Comparison of ENCODE assay signal across 17 cellular contexts in genomic region chr2:126933707-126934106, GRCh38. TPM values are rescaled to one million over a fixed set of nuclear protein-coding genes. Genes with fewer than 3 reads are reported as not detected.
DNase-seq lines count a peak whose midpoint lies in the region; ATAC-seq and TF ChIP-seq lines count a peak whose summit lies in the region.
"Had no signal": no experiment of that assay in that cellular context is flagged by ENCODE, and none has a peak within 500 bp of the region (broad histone marks: within the 10 kb centered on the region; RNA-seq: fewer than 3 reads in every experiment).

No MANE protein-coding gene starts in this region.

- H3K4me1 Mint-ChIP-seq in H9: peaks cover 4 to 6% of the 10 kb centered on the region in 2 experiments
- H3K4me1 Mint-ChIP-seq in nephron: peaks cover 38% of the 10 kb centered on the region
- H3K4me1 Mint-ChIP-seq: CD4-positive, CD25-positive, alpha-beta regulatory T cell had no signal

- H4K20me1 ChIP-seq in H9 (ENCODE audit: control insufficient read depth, insufficient read depth, insufficient read length): no peaks in the 10 kb centered on the region
- H4K20me1 ChIP-seq: BLaER1 had no signal

- ATAC-seq in HG02840 (IDR thresholded peaks at IDR 0.05; ENCODE audit: low FRiP score, unreplicated experiment): no peak
- ATAC-seq: A549, GM12878, GM23338 had no signal

- no peak overlapping the region for H3T11ph ChIP-seq in H9 (ENCODE audit: low read length)

- no peak overlapping the region for H3K23ac ChIP-seq in H9 (ENCODE audit: insufficient read length, low read depth, low read length)

- H3K9me3 Mint-ChIP-seq in H9 (peaks cover 0 to 2% of the 10 kb centered on the region in 2 experiments; a peak in 1 of 5 replicates), nephron (peaks cover 16% of the 10 kb centered on the region)
- H3K9me3 Mint-ChIP-seq: GM23338 had no signal

- H3K36me3 Mint-ChIP-seq in H9 (ENCODE audit: insufficient read depth in 1 of 3, low read depth in 3 of 3): no peaks in the 10 kb centered on the region
- peaks cover 10% of the 10 kb centered on the region for H3K36me3 Mint-ChIP-seq in nephron (ENCODE audit: low read depth)
- H3K36me3 Mint-ChIP-seq: CD4-positive, CD25-positive, alpha-beta regulatory T cell had no signal

- no peak overlapping the region for H3K56ac ChIP-seq in H9 (ENCODE audit: insufficient read length, low read depth, low read length)

- H3K4me3 ChIP-seq in esophagus muscularis mucosa: no peak overlapping the region
- no peak overlapping the region for H3K4me3 ChIP-seq in colonic mucosa
- H3K4me3 ChIP-seq: A549, BLaER1, GM12878, GM23338 had no signal

- H3K36me3 ChIP-seq in esophagus muscularis mucosa (no peaks in the 10 kb centered on the region), colonic mucosa (no peaks in the 10 kb centered on the region)
- H3K36me3 ChIP-seq: BLaER1 had no signal

- no peak overlapping the region for H4K8ac ChIP-seq in H9 (replicated peaks; ENCODE audit: insufficient read length, low read depth, low read length)

- H3K4ac ChIP-seq in H9 (ENCODE audit: low read depth, low read length): no peak overlapping the region

- H3K27ac ChIP-seq in H9 (ENCODE audit: insufficient read length, low read depth, low read length) (no peak overlapping the region), esophagus muscularis mucosa (replicated peaks in 1 of 4) (no peak overlapping the region), RWPE1 (no peak overlapping the region), colonic mucosa (no peak overlapping the region)
- H3K27ac ChIP-seq: A549, BLaER1 had no signal

- no CpG with 5 or more reads among the region's 4 CpGs for WGBS in H9 (ENCODE audit: extremely low coverage, insufficient read length, low lambda C conversion rate)
- WGBS in esophagus muscularis mucosa: 67% methylated on average over 4 of the region's 4 CpGs

- no peak overlapping the region for H2BK15ac ChIP-seq in H9 (ENCODE audit: low read depth, low read length)

- H3K4me2 ChIP-seq in H9 (ENCODE audit: insufficient read depth, insufficient read length, low read length): no peak overlapping the region
- H3K4me2 ChIP-seq: A549, GM23338 had no signal

- DNase-seq in H9: no peak
- DNase-seq in esophagus muscularis mucosa (ENCODE audit: extremely low spot score): peak; percentile 57
- DNase-seq in AG08396 (ENCODE audit: low spot score): no peak
- no peak for DNase-seq in RWPE1 (ENCODE audit: low spot score)
- DNase-seq in colonic mucosa: no peak
- DNase-seq: CD4-positive, CD25-positive, alpha-beta regulatory T cell; DMS79; H7; IMR-90 had no signal

- H3K14ac ChIP-seq in H9 (ENCODE audit: insufficient read depth, low read length): peak overlapping the region; percentile 5; the same call in 1 of the 2 replicates

- H3K4me3 Mint-ChIP-seq in H9: no peak overlapping the region
- H3K4me3 Mint-ChIP-seq in nephron: no peak overlapping the region
- H3K4me3 Mint-ChIP-seq: CD4-positive, CD25-positive, alpha-beta regulatory T cell; GM23338 had no signal

- no peaks in the 10 kb centered on the region for H3K27me3 ChIP-seq in H9 (ENCODE audit: insufficient read depth, low read length)
- H3K27me3 ChIP-seq in esophagus muscularis mucosa: peaks cover 0 to 24% (median 0%) of the 10 kb centered on the region in 4 donors
- H3K27me3 ChIP-seq in colonic mucosa: no peaks in the 10 kb centered on the region
- H3K27me3 ChIP-seq: BLaER1 had no signal

- H3K23me2 ChIP-seq in H9 (ENCODE audit: insufficient read length, low read depth, low read length, poor library complexity, severe bottlenecking): no peaks in the 10 kb centered on the region

- H2BK20ac ChIP-seq in H9 (ENCODE audit: low read depth, low read length, poor library complexity, severe bottlenecking): no peak overlapping the region

- no peak for TF ChIP-seq POLR2A in esophagus muscularis mucosa (IDR thresholded peaks at IDR 0.05; ENCODE audit: low read depth)

- TF ChIP-seq EP300 in esophagus muscularis mucosa (IDR thresholded peaks at IDR 0.05): no peak

- H4K5ac ChIP-seq in H9 (ENCODE audit: insufficient read length, low read depth, low read length): no peak overlapping the region

- H3K27ac Mint-ChIP-seq in H9 (no peak overlapping the region), nephron (peak overlapping the region; percentile 39 to 90 (median 66))
- H3K27ac Mint-ChIP-seq: CD4-positive, CD25-positive, alpha-beta regulatory T cell; GM23338 had no signal

- no peak overlapping the region for H2BK120ac ChIP-seq in H9 (ENCODE audit: low read depth, low read length, poor library complexity, severe bottlenecking)

- TF ChIP-seq CTCF in H9 (conservative IDR thresholded peaks at IDR 0.05) (no peak), esophagus muscularis mucosa (IDR thresholded peaks at IDR 0.05) (no peak), nephron (IDR thresholded peaks at IDR 0.05; ENCODE audit: unreplicated experiment in 3 of 3) (no peak), RWPE1 (conservative IDR thresholded peaks at IDR 0.05; ENCODE audit: low read depth) (no peak), colonic mucosa (IDR thresholded peaks at IDR 0.05) (no peak)

- H3K27me3 Mint-ChIP-seq in H9 (ENCODE audit: low read depth) (peaks cover 54% of the 10 kb centered on the region), nephron (ENCODE audit: low read depth) (peaks cover 10% of the 10 kb centered on the region)

- no peak overlapping the region for H3K9ac ChIP-seq in H9 (ENCODE audit: extremely low read depth, insufficient read length, low read length)
- H3K9ac ChIP-seq in colonic mucosa (ENCODE audit: low read depth in 2 of 2, low read length in 2 of 2): no peak overlapping the region
- H3K9ac ChIP-seq: BLaER1 had no signal

- no peak overlapping the region for H2AFZ ChIP-seq in H9 (ENCODE audit: low read length)

- H3K79me1 ChIP-seq in H9 (ENCODE audit: insufficient read depth, low read depth, low read length, poor library complexity, severe bottlenecking): no peaks in the 10 kb centered on the region

- H2AK5ac ChIP-seq in H9 (ENCODE audit: insufficient read length, low read length): no peak overlapping the region

- H2BK5ac ChIP-seq in H9 (ENCODE audit: insufficient read length, low read length): no peak overlapping the region

- H3K4me1 ChIP-seq in H9 (ENCODE audit: insufficient read depth, low read length) (no peaks in the 10 kb centered on the region), esophagus muscularis mucosa (no peaks in the 10 kb centered on the region), colonic mucosa (no peaks in the 10 kb centered on the region)
- H3K4me1 ChIP-seq: A549 had no signal

- POLR2A ChIA-PET in RWPE1 (lab: Yijun Ruan, JAX; ENCODE audit: low non-redundant PET): no interaction called here

- H3K79me2 ChIP-seq in H9 (ENCODE audit: insufficient read depth, low read length): no peaks in the 10 kb centered on the region

- intact Hi-C loops in esophagus muscularis mucosa (cut with DNase I) (no loop called here), colonic mucosa (cut with DNase I) (no loop called here)

- CTCF ChIA-PET in RWPE1 (lab: Yijun Ruan, JAX): no interaction called here

- H4K91ac ChIP-seq in H9 (ENCODE audit: insufficient read length, low read depth, low read length): no peak overlapping the region

- H2BK12ac ChIP-seq in H9 (ENCODE audit: insufficient read length, low read depth, low read length): no peak overlapping the region

- H3K9me3 ChIP-seq in H9 (ENCODE audit: control insufficient read depth, low read depth, low read length) (no peaks in the 10 kb centered on the region), esophagus muscularis mucosa (peaks cover 0 to 3% (median 0%) of the 10 kb centered on the region in 4 donors), colonic mucosa (no peaks in the 10 kb centered on the region)
- H3K9me3 ChIP-seq: A549 had no signal

- H3K18ac ChIP-seq in H9 (ENCODE audit: insufficient read length, low read depth, low read length): no peak overlapping the region

RNA-seq across cellular contexts. Expression of gene TEX51, which starts 35.0 kb away (rescaled TPM):
- not detected in 2 replicates for total RNA-seq in H9 (2021)
- not detected for total RNA-seq in esophagus muscularis mucosa
- not detected for total RNA-seq in colonic mucosa
- total RNA-seq: CD4-positive, CD25-positive, alpha-beta regulatory T cell; G401; GM12878; GM23338; H7; HT-29; IMR-90 had no signal

Comparison
In these comparisons a context has a peak if more than half of its experiments do, and no peak if none do; other contexts are left out.
1. H3K27ac Mint-ChIP-seq: peak in nephron (3 of 3); none in H9 (0 of 3).